In genomic region chr22:24741769-24742168, GRCh38 we compare ENCODE assay signal across 11 cellular contexts. TPM values are rescaled to one million over a fixed set of nuclear protein-coding genes. Genes with fewer than 3 reads are reported as not detected.
"Had no signal": no experiment of that assay in that cellular context is flagged by ENCODE, and none has a peak within 500 bp of the region (broad histone marks: within the 10 kb centered on the region; RNA-seq: fewer than 3 reads in every experiment).

No MANE protein-coding gene starts in this region.

- H3K36me3 ChIP-seq: HAP-1 had no signal

- FAIRE-seq: HepG2 had no signal

- H3K27ac ChIP-seq: GM23248, HL-60 had no signal

- H3K4me1 ChIP-seq: HAP-1 had no signal

- H3K4me3 ChIP-seq: GM23248, HAP-1 had no signal

- H3K9me3 ChIP-seq: HAP-1 had no signal

- ATAC-seq: HCT116, HepG2 had no signal

- DNase-seq: GM23248, GOT3, H7, HFFc6 had no signal

- H3K9ac ChIP-seq: GM23248 had no signal

- H2AFZ ChIP-seq: GM23248 had no signal

RNA-seq across cellular contexts. Expression of gene PIWIL3, which starts 32.8 kb away (rescaled TPM):
- total RNA-seq: GM23248, H4, HepG2, HFFc6, HT1080 had no signal
- polyA plus RNA-seq: GM23248, HepG2, IgD-negative memory B cell had no signal
